ENCODE assay signal across 29 cellular contexts in the genomic region with DNA sequence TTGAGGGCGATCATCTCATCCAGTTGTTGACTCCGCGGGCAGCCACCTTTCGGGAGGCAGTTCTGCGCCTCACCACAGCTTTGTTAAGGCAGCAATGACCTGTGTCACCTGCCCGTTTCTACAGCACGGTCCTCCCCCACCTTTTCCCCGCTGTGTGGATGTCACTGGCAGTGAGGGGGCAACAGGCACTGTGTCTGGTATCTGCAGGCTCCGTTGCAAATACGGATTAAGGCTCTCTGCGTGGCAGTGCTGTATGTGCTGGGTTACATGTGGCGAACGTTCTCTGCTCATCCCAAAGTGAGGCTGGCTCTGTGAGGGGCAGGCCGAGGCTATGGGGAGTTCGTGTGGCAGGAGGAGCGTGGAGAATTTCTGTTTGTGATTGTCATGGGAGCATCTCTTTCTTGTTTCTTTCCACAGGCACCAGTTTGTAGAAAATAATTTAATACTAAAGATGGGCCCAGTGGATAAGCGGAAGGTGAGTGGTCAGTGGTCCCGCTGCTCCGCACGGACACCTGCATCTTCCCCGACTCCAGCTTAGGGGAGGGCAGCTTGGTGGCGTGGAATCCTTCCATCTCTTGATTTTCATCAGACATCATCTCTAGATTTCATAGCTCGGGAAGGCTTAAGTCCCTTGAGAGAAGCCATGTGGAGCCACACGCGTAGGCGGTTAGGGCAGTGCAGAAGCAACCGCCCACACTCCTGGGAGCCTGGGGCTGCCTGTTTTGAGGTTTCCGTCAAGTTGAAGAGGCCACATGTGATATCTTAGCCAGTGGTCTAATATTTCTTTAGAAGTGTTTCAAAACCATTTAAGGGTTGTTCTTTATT. TPM values are rescaled to one million over a fixed set of nuclear protein-coding genes. Genes with fewer than 3 reads are reported as not detected.
DNase-seq lines count a peak whose midpoint lies in the region; ATAC-seq, FAIRE-seq and TF ChIP-seq lines count a peak whose summit lies in the region.
"Had no signal": no experiment of that assay in that cellular context is flagged by ENCODE, and none has a peak within 500 bp of the region (broad histone marks: within the 10 kb centered on the region; RNA-seq: fewer than 3 reads in every experiment).

No MANE protein-coding gene starts in this region.

- in situ Hi-C loops in HepG2 (cut with HindIII; ENCODE audit: extremely low pct_ligation_motif_present, low pct_unique_long_range_greater_than_20kb), result no loop called here

- no peak for ATAC-seq in left cardiac atrium
- ATAC-seq in HepG2, result no peak
- no peak for ATAC-seq in stimulated activated naive B cell treated with anti-CD40 and anti-IgM and Interleukin-4, amounts not matched to agents 10 μg/mL and 1 μg/mL and 100 μg/mL, for 72 hours (replicated peaks)
- ATAC-seq: gastroesophageal sphincter, sciatic nerve had no signal

- POLR2A ChIA-PET in HepG2 (lab: Yijun Ruan, JAX), result no interaction called here

- H3K36me3 ChIP-seq in right atrium auricular region (peaks cover 44% of the 10 kb centered on the region), HepG2 (replicated peaks in 1 of 2; ENCODE audit: control insufficient read depth in 1 of 2, insufficient read depth in 2 of 2, low read length in 2 of 2) (peaks cover 33 to 76% of the 10 kb centered on the region in 2 experiments; a peak in 4 of 5 replicates)
- H3K36me3 ChIP-seq: ovary had no signal

- no peak overlapping the region for H3K27ac ChIP-seq in right atrium auricular region
- H3K27ac ChIP-seq in HepG2 (ENCODE audit: extremely low read length, insufficient read depth, low read length), result no peak overlapping the region
- H3K27ac ChIP-seq: C4-2B, cardiac muscle cell, epithelial cell of prostate, gastroesophageal sphincter, ovary, SJSA1, suprapubic skin, vagina had no signal

- H3K9me3 Mint-ChIP-seq in activated T-helper 2 cell treated with anti-CD3 and anti-CD28 coated beads, Interferon-gamma antibody, Interleukin-2, Interleukin-4, amounts not matched to agents 10 μg/mL and 5 μg/mL and 100 μg/mL, durations not matched to agents 14 hours and 24 hours and 36 hours, result no peaks in the 10 kb centered on the region
- H3K9me3 Mint-ChIP-seq in stimulated activated naive B cell treated with anti-CD40 and anti-IgM and Interleukin-4, amounts not matched to agents 10 μg/mL and 1 μg/mL and 100 μg/mL, for 72 hours, result no peaks in the 10 kb centered on the region
- H3K9me3 Mint-ChIP-seq: IgD-negative memory B cell, naive B cell had no signal

- peaks cover 27% of the 10 kb centered on the region; the same call in 1 of the 2 replicates for H4K20me1 ChIP-seq in HepG2 (ENCODE audit: insufficient read depth, low read length)

- no peaks in the 10 kb centered on the region for H3K27me3 Mint-ChIP-seq in activated T-helper 2 cell treated with anti-CD3 and anti-CD28 coated beads, Interferon-gamma antibody, Interleukin-2, Interleukin-4, amounts not matched to agents 10 μg/mL and 5 μg/mL and 100 μg/mL, durations not matched to agents 14 hours and 24 hours and 36 hours (ENCODE audit: low read depth)
- H3K27me3 Mint-ChIP-seq in stimulated activated naive B cell treated with anti-CD40 and anti-IgM and Interleukin-4, amounts not matched to agents 10 μg/mL and 1 μg/mL and 100 μg/mL, for 72 hours, result no peaks in the 10 kb centered on the region
- H3K27me3 Mint-ChIP-seq: IgD-negative memory B cell, naive B cell had no signal

- no peaks in the 10 kb centered on the region for H3K27me3 ChIP-seq in right atrium auricular region
- no peaks in the 10 kb centered on the region for H3K27me3 ChIP-seq in HepG2 (ENCODE audit: control insufficient read depth in 1 of 2, insufficient read depth in 2 of 2, low read length in 2 of 2)
- H3K27me3 ChIP-seq: cardiac muscle cell, gastroesophageal sphincter, ovary, SJSA1, suprapubic skin, vagina had no signal

- TF ChIP-seq EP300 in HepG2 (IDR thresholded peaks at IDR 0.05; ENCODE audit: low read depth in 2 of 2, low read length in 2 of 2), result no peak
- no peak for TF ChIP-seq EP300 in HepG2 (CRISPR knock-in tag; IDR thresholded peaks at IDR 0.05; ENCODE audit: borderline replicate concordance)

- TF ChIP-seq POLR2A in HepG2 (IDR thresholded peaks at IDR 0.05; ENCODE audit: insufficient read depth in 1 of 2, low read depth in 2 of 2, low read length in 2 of 2), result no peak

- no TSS peak for BruUV-seq in HepG2 (replicated peaks; lab: Mats Ljungman, UMichigan)

- H3K9me3 ChIP-seq in right atrium auricular region, result no peaks in the 10 kb centered on the region
- H3K9me3 ChIP-seq in HepG2 (ENCODE audit: low read length), result no peaks in the 10 kb centered on the region
- H3K9me3 ChIP-seq: gastroesophageal sphincter, ovary, SJSA1, suprapubic skin, vagina had no signal

- peak; percentile 12 for DNase-seq in left cardiac atrium
- no peak for DNase-seq in right atrium auricular region (ENCODE audit: low spot score)
- no peak for DNase-seq in activated T-helper 2 cell treated with anti-CD3 and anti-CD28 coated beads, Interferon-gamma antibody, Interleukin-2, Interleukin-4, amounts not matched to agents 10 μg/mL and 5 μg/mL and 100 μg/mL, durations not matched to agents 14 hours and 24 hours and 36 hours (ENCODE audit: low spot score)
- no peak for DNase-seq in HepG2 (ENCODE audit: low spot score)
- DNase-seq in stimulated activated naive B cell treated with anti-CD40 and anti-IgM and Interleukin-4, amounts not matched to agents 10 μg/mL and 1 μg/mL and 100 μg/mL, for 72 hours, result no peak
- no peak for DNase-seq in SW480 (ENCODE audit: low spot score)
- no peak for DNase-seq in NCI-H128 (lab: John Stamatoyannopoulos, UW; ENCODE audit: unreplicated experiment)
- no peak for DNase-seq in GM19238 (ENCODE audit: insufficient read length, low spot score)
- DNase-seq: amygdala; EL; H7; kidney glomerular epithelial cell; mesendoderm; naive B cell; NCI-H1417 treated with DMSO at 0.1 percent for 48 hours; NCI-H524 treated with DMSO at 0.1 percent for 48 hours; ovary; stimulated activated CD4-positive, alpha-beta T cell treated with anti-CD3 and anti-CD28 coated beads, Interleukin-15, amount 100 ng/mL, for 24 hours; T-helper 2 cell had no signal

- TF ChIP-seq RAD21 in HepG2 (CRISPR knock-in tag; IDR thresholded peaks at IDR 0.05), result no peak

- peaks cover 15% of the 10 kb centered on the region for H3K4me1 Mint-ChIP-seq in activated T-helper 2 cell treated with anti-CD3 and anti-CD28 coated beads, Interferon-gamma antibody, Interleukin-2, Interleukin-4, amounts not matched to agents 10 μg/mL and 5 μg/mL and 100 μg/mL, durations not matched to agents 14 hours and 24 hours and 36 hours (ENCODE audit: low read depth)
- peaks cover 8 to 32% of the 10 kb centered on the region in 2 donors for H3K4me1 Mint-ChIP-seq in stimulated activated naive B cell treated with anti-CD40 and anti-IgM and Interleukin-4, amounts not matched to agents 10 μg/mL and 1 μg/mL and 100 μg/mL, for 72 hours

- intact Hi-C loops in left cardiac atrium (cut with DNase I) (no loop called here), HepG2 (cut with micrococcal nuclease; ENCODE audit: unreplicated experiment) (no loop called here)
- intact Hi-C loops in activated T-helper 2 cell treated with anti-CD3 and anti-CD28 coated beads, Interferon-gamma antibody, Interleukin-2, Interleukin-4, amounts not matched to agents 10 μg/mL and 5 μg/mL and 100 μg/mL, durations not matched to agents 14 hours and 24 hours and 36 hours (cut with micrococcal nuclease), result no loop called here

- TF ChIP-seq CTCF in right atrium auricular region (IDR thresholded peaks at IDR 0.05) (no peak), HepG2 (CRISPR knock-in tag; IDR thresholded peaks at IDR 0.05) (no peak)

- no peak overlapping the region for H2AFZ ChIP-seq in HepG2 (ENCODE audit: low read length)

- no peak overlapping the region for H3K9ac ChIP-seq in HepG2 (ENCODE audit: insufficient read depth, low read depth, low read length)

- FAIRE-seq in HepG2 (lab: Jason Lieb, UNC), result no peak
- FAIRE-seq: RCC 7860 had no signal

- peak overlapping the region; percentile 46 for H3K27ac Mint-ChIP-seq in activated T-helper 2 cell treated with anti-CD3 and anti-CD28 coated beads, Interferon-gamma antibody, Interleukin-2, Interleukin-4, amounts not matched to agents 10 μg/mL and 5 μg/mL and 100 μg/mL, durations not matched to agents 14 hours and 24 hours and 36 hours
- H3K27ac Mint-ChIP-seq in stimulated activated naive B cell treated with anti-CD40 and anti-IgM and Interleukin-4, amounts not matched to agents 10 μg/mL and 1 μg/mL and 100 μg/mL, for 72 hours, result peak overlapping the region; percentile 75
- H3K27ac Mint-ChIP-seq: IgD-negative memory B cell had no signal

- H3K79me2 ChIP-seq in HepG2 (ENCODE audit: insufficient read depth, low read length), result peaks cover 15% of the 10 kb centered on the region

- CTCF ChIA-PET in HepG2 (lab: Yijun Ruan, JAX; ENCODE audit: low intra/inter-chr PET ratio, low total read pairs), result no interaction called here

- no peak overlapping the region for H3K4me3 Mint-ChIP-seq in activated T-helper 2 cell treated with anti-CD3 and anti-CD28 coated beads, Interferon-gamma antibody, Interleukin-2, Interleukin-4, amounts not matched to agents 10 μg/mL and 5 μg/mL and 100 μg/mL, durations not matched to agents 14 hours and 24 hours and 36 hours (ENCODE audit: low read depth)
- no peak overlapping the region for H3K4me3 Mint-ChIP-seq in stimulated activated naive B cell treated with anti-CD40 and anti-IgM and Interleukin-4, amounts not matched to agents 10 μg/mL and 1 μg/mL and 100 μg/mL, for 72 hours
- H3K4me3 Mint-ChIP-seq: naive B cell had no signal

- H3K4me2 ChIP-seq in HepG2 (ENCODE audit: low read depth, low read length), result no peak overlapping the region

- H3K4me3 ChIP-seq in right atrium auricular region (no peak overlapping the region), HepG2 (replicated peaks in 1 of 3; ENCODE audit: insufficient read depth in 1 of 3, low read depth in 2 of 3, low read length in 3 of 3) (no peak overlapping the region)
- H3K4me3 ChIP-seq: cardiac muscle cell, gastroesophageal sphincter, ovary, SJSA1, suprapubic skin, vagina had no signal

- WGBS in HepG2 (ENCODE audit: low lambda C conversion rate), result 96% methylated on average over 26 of the region's 28 CpGs

- peaks cover 15% of the 10 kb centered on the region for H3K36me3 Mint-ChIP-seq in activated T-helper 2 cell treated with anti-CD3 and anti-CD28 coated beads, Interferon-gamma antibody, Interleukin-2, Interleukin-4, amounts not matched to agents 10 μg/mL and 5 μg/mL and 100 μg/mL, durations not matched to agents 14 hours and 24 hours and 36 hours (ENCODE audit: low read depth)
- peaks cover 24 to 28% of the 10 kb centered on the region in 2 donors for H3K36me3 Mint-ChIP-seq in stimulated activated naive B cell treated with anti-CD40 and anti-IgM and Interleukin-4, amounts not matched to agents 10 μg/mL and 1 μg/mL and 100 μg/mL, for 72 hours
- H3K36me3 Mint-ChIP-seq: IgD-negative memory B cell, naive B cell had no signal

- peaks cover 0 to 16% of the 10 kb centered on the region in 2 donors for H3K4me1 ChIP-seq in right atrium auricular region
- no peaks in the 10 kb centered on the region for H3K4me1 ChIP-seq in HepG2 (ENCODE audit: insufficient read depth, low read length)
- H3K4me1 ChIP-seq: SJSA1, suprapubic skin, vagina had no signal

RNA-seq across cellular contexts. Expression of a gene that starts 57.8 kb away (rescaled TPM):
- total RNA-seq in left cardiac atrium (10 to 100 TPM; 32.6 to 39.4 TPM), right atrium auricular region (10 to 100 TPM; 25.0 to 29.5 TPM), HepG2 (2016; rRNA removed; fragmentation: Illumina TruSeq; extraction: Trizol) (59.6 and 72.9 TPM in 2 replicates)
- total RNA-seq in activated T-helper 2 cell treated with anti-CD3 and anti-CD28 coated beads, Interferon-gamma antibody, Interleukin-2, Interleukin-4, amounts not matched to agents 10 μg/mL and 5 μg/mL and 100 μg/mL, durations not matched to agents 14 hours and 24 hours and 36 hours, result 45.7 and 48.5 TPM in 2 replicates
- total RNA-seq in HepG2 (2016; cell fraction: cytosol; rRNA removed; fragmentation: Illumina TruSeq; extraction: Trizol; ENCODE audit: low read depth), result 53.8 and 58.1 TPM in 2 replicates
- total RNA-seq in HepG2 (2016; cell fraction: insoluble cytoplasmic fraction; rRNA removed; fragmentation: Illumina TruSeq; extraction: Trizol), result 57.5 and 62.0 TPM in 2 replicates
- total RNA-seq in HepG2 (2016; cell fraction: membrane; rRNA removed; fragmentation: Illumina TruSeq; extraction: Trizol), result 43.6 and 57.5 TPM in 2 replicates
- total RNA-seq in HepG2 (2016; cell fraction: nucleus; rRNA removed; fragmentation: Illumina TruSeq; extraction: Trizol), result 40.5 and 51.1 TPM in 2 replicates
- polyA plus RNA-seq in HepG2 (2011; rRNA removed), result 129 TPM in 2 replicates
- 93.3 and 120 TPM in 2 replicates for polyA plus RNA-seq in HepG2 (2011; cell fraction: cytosol; rRNA removed)
- polyA plus RNA-seq in HepG2 (2011; cell fraction: nucleus; rRNA removed), result 125 and 138 TPM in 2 replicates
- 68.8 and 96.6 TPM in 2 replicates for polyA plus RNA-seq in HepG2 (2012)
- 21.1 and 27.5 TPM in 2 replicates for polyA plus RNA-seq in HepG2 (2016; cell fraction: cytosol; fragmentation: Illumina TruSeq; extraction: Trizol; ENCODE audit: low read depth)
- 55.5 and 59.6 TPM in 2 replicates for polyA plus RNA-seq in HepG2 (2016; cell fraction: insoluble cytoplasmic fraction; fragmentation: Illumina TruSeq; extraction: Trizol; ENCODE audit: low read depth)
- polyA plus RNA-seq in HepG2 (2016; cell fraction: membrane; fragmentation: Illumina TruSeq; extraction: Trizol; ENCODE audit: low read depth), result 31.1 and 35.0 TPM in 2 replicates
- polyA plus RNA-seq in HepG2 (2016; cell fraction: nucleus; fragmentation: Illumina TruSeq; extraction: Trizol; ENCODE audit: insufficient read depth, low read depth), result 66.4 and 80.4 TPM in 2 replicates
- polyA minus RNA-seq in HepG2 (2011; rRNA and poly(A)+ RNA removed; ENCODE audit: low replicate concordance), result 39.6 and 230 TPM in 2 replicates
- polyA minus RNA-seq in HepG2 (2011; cell fraction: cytosol; rRNA and poly(A)+ RNA removed), result 117 and 142 TPM in 2 replicates
- 118 and 140 TPM in 2 replicates for polyA minus RNA-seq in HepG2 (2011; cell fraction: nucleus; rRNA and poly(A)+ RNA removed)
